ENCODE assay signal across 8 cellular contexts in the genomic region with DNA sequence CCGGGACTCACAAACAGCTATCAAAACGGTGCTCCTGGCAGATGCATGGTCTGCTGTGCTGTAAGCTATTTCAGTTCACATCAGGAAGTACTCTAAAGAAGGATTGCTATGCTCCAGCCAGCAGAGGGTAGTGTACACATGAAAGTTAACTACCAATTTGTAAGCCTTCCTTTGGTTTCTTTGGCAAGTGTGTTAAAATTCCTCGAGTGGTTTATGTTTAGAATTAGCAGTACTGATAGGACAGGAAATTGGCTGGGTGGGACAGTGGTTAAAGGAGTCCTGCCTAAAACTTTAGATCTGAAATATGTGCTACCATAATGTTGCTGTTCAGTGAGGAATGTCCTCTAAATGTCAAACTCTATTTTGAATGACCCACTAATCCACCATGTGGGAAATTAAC. TPM values are rescaled to one million over a fixed set of nuclear protein-coding genes. Genes with fewer than 3 reads are reported as not detected.
DNase-seq lines count a peak whose midpoint lies in the region; ATAC-seq and TF ChIP-seq lines count a peak whose summit lies in the region.

No MANE protein-coding gene starts in this region.

- ATAC-seq in GM21717 (IDR thresholded peaks at IDR 0.05; ENCODE audit: unreplicated experiment): peak; percentile 81

- peak; percentile 83 for TF ChIP-seq CTCF in fibroblast of mammary gland (conservative IDR thresholded peaks at IDR 0.05; ENCODE audit: control insufficient read depth, insufficient read depth, low read depth, low read length)

- no peak overlapping the region for H3K4me3 ChIP-seq in fibroblast of mammary gland (ENCODE audit: control insufficient read depth, low read depth, low read length)

- DNase-seq in NCI-H2107 treated with DMSO at 0.1 percent for 48 hours (lab: John Stamatoyannopoulos, UW; ENCODE audit: unreplicated experiment): peak; percentile 30
- DNase-seq in NCI-H2107 (lab: John Stamatoyannopoulos, UW): no peak
- DNase-seq in HUDEP-2 (lab: John Stamatoyannopoulos, UW; ENCODE audit: unreplicated experiment in 76 of 76): peak in 55 of 76 experiments; percentile 18 to 92 (median 69)
- peak; percentile 29 for DNase-seq in SK-N-DZ (ENCODE audit: low spot score)
- DNase-seq in fibroblast of mammary gland (ENCODE audit: low read depth): peak; percentile 92
- peak; percentile 2 for DNase-seq in occipital lobe (lab: John Stamatoyannopoulos, UW)
- DNase-seq in activated effector memory CD4-positive, alpha-beta T cell treated with Interleukin-2 at 50 U/mL for 16 hours: no peak

RNA-seq across cellular contexts. Expression of a gene that starts 47.4 kb away (rescaled TPM):
- 39.8 and 50.7 TPM in 2 replicates for polyA plus RNA-seq in SK-N-DZ (2014; cell fraction: cytosol; rRNA removed)
- 77.6 and 79.8 TPM in 2 replicates for polyA plus RNA-seq in SK-N-DZ (2014; cell fraction: nucleus; rRNA removed)
- total RNA-seq in occipital lobe: 39.5 TPM

Comparison
In these comparisons a context has a peak if more than half of its experiments do, and no peak if none do; other contexts are left out.
1. DNase-seq: peak in NCI-H2107 treated with DMSO at 0.1 percent for 48 hours (single experiment), HUDEP-2 (55 of 76), SK-N-DZ (single experiment), fibroblast of mammary gland (single experiment) and occipital lobe (single experiment); none in NCI-H2107 (single experiment) and activated effector memory CD4-positive, alpha-beta T cell treated with Interleukin-2 at 50 U/mL for 16 hours (single experiment).